ENCODE assay signal across 31 cellular contexts in the genomic region with DNA sequence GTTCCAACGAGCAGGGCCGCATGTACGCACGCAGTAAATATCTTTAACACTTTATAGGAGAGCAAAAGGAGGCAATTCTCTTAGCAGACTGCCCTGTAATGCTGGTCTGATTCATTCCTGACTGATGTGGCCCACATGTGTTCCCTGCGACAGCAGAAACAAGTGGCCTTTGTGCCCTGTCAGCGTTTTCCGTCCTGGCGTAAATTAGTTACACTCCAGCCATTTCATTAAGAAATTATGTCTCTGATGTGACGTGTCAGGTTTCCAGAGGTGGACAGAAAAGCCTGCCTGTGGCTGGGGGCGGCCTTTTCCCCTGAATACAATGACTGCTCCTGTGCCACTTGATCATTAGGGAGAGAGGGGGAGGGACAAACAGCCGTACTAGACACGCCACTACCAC.
DNase-seq lines count a peak whose midpoint lies in the region; ATAC-seq, FAIRE-seq and TF ChIP-seq lines count a peak whose summit lies in the region.
"Had no signal": no experiment of that assay in that cellular context is flagged by ENCODE, and none has a peak within 500 bp of the region (broad histone marks: within the 10 kb centered on the region; RNA-seq: fewer than 3 reads in every experiment).

No MANE protein-coding gene starts in this region.

- peak overlapping the region; percentile 32; the same call in 1 of the 2 replicates for H3K4me2 ChIP-seq in HepG2 (ENCODE audit: low read depth, low read length)
- no peak overlapping the region for H3K4me2 ChIP-seq in H1 (ENCODE audit: insufficient read depth in 1 of 2, low read depth in 2 of 2, low read length in 2 of 2)
- no peak overlapping the region for H3K4me2 ChIP-seq in OCI-LY7 (ENCODE audit: low read length)

- TF ChIP-seq POLR2A in HepG2 (IDR thresholded peaks at IDR 0.05; ENCODE audit: insufficient read depth in 1 of 2, low read depth in 2 of 2, low read length in 2 of 2): no peak
- no peak for TF ChIP-seq POLR2A in right lobe of liver (IDR thresholded peaks at IDR 0.05)
- TF ChIP-seq POLR2A in H1 (IDR thresholded peaks at IDR 0.05; ENCODE audit: control extremely low read depth in 1 of 2, low read depth in 2 of 2, low read length in 2 of 2): no peak

- peaks cover 39% of the 10 kb centered on the region for H3K4me1 Mint-ChIP-seq in nephron progenitor cell
- peaks cover 26% of the 10 kb centered on the region for H3K4me1 Mint-ChIP-seq in WTC11

- H3K79me1 ChIP-seq in H1 (ENCODE audit: low read depth, low read length): no peaks in the 10 kb centered on the region

- no TSS peak for BruUV-seq in HepG2 (replicated peaks; lab: Mats Ljungman, UMichigan)
- BruUV-seq in OCI-LY7 (replicated peaks; lab: Mats Ljungman, UMichigan): no TSS peak

- no peak overlapping the region for H3K27ac ChIP-seq in HepG2 (ENCODE audit: extremely low read length, insufficient read depth, low read length)
- H3K27ac ChIP-seq in right lobe of liver: no peak overlapping the region
- H3K27ac ChIP-seq in H1 (ENCODE audit: low read depth, low read length): no peak overlapping the region
- no peak overlapping the region for H3K27ac ChIP-seq in OCI-LY7 (ENCODE audit: low read depth, low read length, poor library complexity, severe bottlenecking)
- H3K27ac ChIP-seq: esophagus squamous epithelium, gastroesophageal sphincter, suprapubic skin had no signal

- H3K23me2 ChIP-seq in H1 (ENCODE audit: low read depth, low read length): no peaks in the 10 kb centered on the region

- H3K4me1 ChIP-seq in HepG2 (ENCODE audit: insufficient read depth, low read length): 0 out of 2 replicates have a peak, but pooled peaks cover 7% of the 10 kb centered on the region
- peaks cover 0 to 10% (median 0%) of the 10 kb centered on the region in 4 donors for H3K4me1 ChIP-seq in right lobe of liver
- H3K4me1 ChIP-seq in H1 (replicated peaks in 1 of 4; ENCODE audit: control insufficient read depth in 3 of 4, insufficient read depth in 4 of 4, low read length in 3 of 4): peaks cover 0 to 6% (median 3%) of the 10 kb centered on the region in 4 experiments; a peak in 3 of 7 replicates
- no peaks in the 10 kb centered on the region for H3K4me1 ChIP-seq in OCI-LY7 (ENCODE audit: insufficient read depth, low read length, poor library complexity, severe bottlenecking)
- H3K4me1 ChIP-seq: gastroesophageal sphincter, suprapubic skin had no signal

- H3K27ac Mint-ChIP-seq in nephron progenitor cell (no peak overlapping the region), WTC11 (no peak overlapping the region)
- H3K27ac Mint-ChIP-seq: activated T-cell treated with anti-CD3 and anti-CD28 coated beads, Interleukin-2, amount 50 U/mL, for 24 hours; B cell; CD8-positive, alpha-beta memory T cell; immature natural killer cell; natural killer cell; T-helper 2 cell treated with Interferon-gamma antibody and Interleukin-4, amounts not matched to agents 5 μg/mL and 100 μg/mL, for 36 hours had no signal

- no peak overlapping the region for H4K8ac ChIP-seq in H1 (ENCODE audit: extremely low read depth, insufficient read depth, low read length)

- H3K9me3 ChIP-seq in HepG2 (ENCODE audit: low read length): no peaks in the 10 kb centered on the region
- no peaks in the 10 kb centered on the region for H3K9me3 ChIP-seq in right lobe of liver
- H3K9me3 ChIP-seq in H1 (ENCODE audit: insufficient read depth in 2 of 2, low read depth in 1 of 2, low read length in 1 of 2): no peaks in the 10 kb centered on the region
- no peaks in the 10 kb centered on the region for H3K9me3 ChIP-seq in OCI-LY7 (ENCODE audit: low read length)
- H3K9me3 ChIP-seq: esophagus squamous epithelium, gastroesophageal sphincter, suprapubic skin had no signal

- FAIRE-seq in HepG2 (lab: Jason Lieb, UNC) (no peak), H1 (lab: Jason Lieb, UNC) (no peak)
- FAIRE-seq: G401.6, HTR-8/SVneo, urothelium cell line had no signal

- no peak overlapping the region for H3K4ac ChIP-seq in H1 (replicated peaks; ENCODE audit: insufficient read length, low read depth, low read length)

- H3K9ac ChIP-seq in HepG2 (ENCODE audit: insufficient read depth, low read depth, low read length): no peak overlapping the region
- no peak overlapping the region for H3K9ac ChIP-seq in H1 (replicated peaks in 1 of 4; ENCODE audit: extremely low read depth in 1 of 4, low read depth in 3 of 4, low read length in 3 of 4)

- no peak overlapping the region for H3K14ac ChIP-seq in H1 (ENCODE audit: insufficient read length)

- no peak overlapping the region for H2BK120ac ChIP-seq in H1 (replicated peaks; ENCODE audit: low read depth, low read length)

- H3K56ac ChIP-seq in H1 (replicated peaks; ENCODE audit: insufficient read length, low read depth, low read length): no peak overlapping the region

- H2BK15ac ChIP-seq in H1 (ENCODE audit: low read length): 0 out of 2 replicates have a peak overlapping the region, but pooled peaks have one; percentile 16

- H4K91ac ChIP-seq in H1 (replicated peaks; ENCODE audit: insufficient read length, low read length): no peak overlapping the region

- no peak for TF ChIP-seq CTCF in HepG2 (CRISPR knock-in tag; IDR thresholded peaks at IDR 0.05)
- TF ChIP-seq CTCF in right lobe of liver (IDR thresholded peaks at IDR 0.05): no peak
- no peak for TF ChIP-seq CTCF in H1 (IDR thresholded peaks at IDR 0.05; ENCODE audit: control extremely low read depth in 1 of 3, insufficient read depth in 1 of 3, low read depth in 1 of 3, low read length in 3 of 3)
- TF ChIP-seq CTCF in nephron progenitor cell (IDR thresholded peaks at IDR 0.05): no peak
- TF ChIP-seq CTCF in WTC11 (IDR thresholded peaks at IDR 0.05): no peak
- no peak for TF ChIP-seq CTCF in OCI-LY7 (conservative IDR thresholded peaks at IDR 0.05; ENCODE audit: low read length)

- H2BK12ac ChIP-seq in H1 (ENCODE audit: low read depth, low read length): no peak overlapping the region

- H4K5ac ChIP-seq in H1 (ENCODE audit: insufficient read length, low read depth, low read length): no peak overlapping the region

- ATAC-seq in HepG2 (no peak; the same call in 2 of the 3 replicates), right lobe of liver (no peak), HG03342 (IDR thresholded peaks at IDR 0.05; ENCODE audit: unreplicated experiment) (no peak), WTC11 (no peak)
- ATAC-seq: gastroesophageal sphincter, left ventricle myocardium superior, natural killer cell, sciatic nerve had no signal

- in situ Hi-C loops in HepG2 (cut with HindIII; ENCODE audit: extremely low pct_ligation_motif_present, low pct_unique_long_range_greater_than_20kb): no loop called here

- H3K79me2 ChIP-seq in HepG2 (ENCODE audit: insufficient read depth, low read length) (no peaks in the 10 kb centered on the region), H1 (ENCODE audit: control insufficient read depth in 1 of 2, insufficient read depth in 2 of 2, low read length in 2 of 2) (no peaks in the 10 kb centered on the region), OCI-LY7 (ENCODE audit: insufficient read depth, low read depth, low read length) (no peaks in the 10 kb centered on the region)

- H3K27me3 ChIP-seq in HepG2 (ENCODE audit: control insufficient read depth in 1 of 2, insufficient read depth in 2 of 2, low read length in 2 of 2) (no peaks in the 10 kb centered on the region), right lobe of liver (no peaks in the 10 kb centered on the region), H1 (replicated peaks in 1 of 4; ENCODE audit: control insufficient read depth in 3 of 4, extremely low read depth in 1 of 4, insufficient read depth in 3 of 4, low read length in 3 of 4) (no peaks in the 10 kb centered on the region)
- H3K27me3 ChIP-seq: esophagus squamous epithelium, gastroesophageal sphincter, suprapubic skin had no signal

- WGBS in HepG2 (ENCODE audit: low lambda C conversion rate): 0% methylated on average over 4 of the region's 12 CpGs
- WGBS in right lobe of liver (ENCODE audit: insufficient coverage, low coverage, low lambda C conversion rate, missing lambda C conversion rate): 78% methylated on average over 8 of the region's 12 CpGs
- WGBS in H1 (ENCODE audit: extremely low coverage in 1 of 2, insufficient coverage in 1 of 2, insufficient read length in 1 of 2, insufficient replicate concordance in 2 of 2, low coverage in 1 of 2, low lambda C conversion rate in 2 of 2, missing lambda C conversion rate in 1 of 2), 2 experiments: 76% methylated on average over 11 of the region's 12 CpGs; no CpG with 5 or more reads in 1 of the 2 experiments

- H3K36me3 Mint-ChIP-seq in nephron progenitor cell (ENCODE audit: low read depth) (no peaks in the 10 kb centered on the region), WTC11 (no peaks in the 10 kb centered on the region)
- H3K36me3 Mint-ChIP-seq: CD8-positive, alpha-beta memory T cell; immature natural killer cell; natural killer cell had no signal

- no peak overlapping the region for H3K18ac ChIP-seq in H1 (ENCODE audit: extremely low read depth, low read length)

- TF ChIP-seq RAD21 in HepG2 (CRISPR knock-in tag; IDR thresholded peaks at IDR 0.05) (no peak), H1 (IDR thresholded peaks at IDR 0.05 in 1 of 2, conservative IDR thresholded peaks at IDR 0.05 in 1 of 2; ENCODE audit: low read depth in 2 of 2, low read length in 2 of 2) (no peak)

- H2BK5ac ChIP-seq in H1 (ENCODE audit: low read depth, low read length): no peak overlapping the region

- H3K23ac ChIP-seq in H1 (ENCODE audit: insufficient read length): no peak overlapping the region

- H3K9me2 ChIP-seq in OCI-LY7 (ENCODE audit: insufficient read depth, low read length): no peaks in the 10 kb centered on the region

- DNase-seq in HepG2 (ENCODE audit: low spot score) (no peak), right lobe of liver (no peak), H1 (ENCODE audit: low read depth in 1 of 2, low spot score in 2 of 2) (no peak), nephron progenitor cell (peak; percentile 22), WTC11 (ENCODE audit: low spot score) (no peak), OCI-LY7 (ENCODE audit: low spot score) (no peak), NCI-H446 (lab: John Stamatoyannopoulos, UW) (no peak)
- DNase-seq: activated CD4-positive, alpha-beta T cell treated with anti-CD3 and anti-CD28 coated beads for 48 hours; activated T-cell treated with anti-CD3 and anti-CD28 coated beads, Interleukin-2, amount 50 U/mL, for 24 hours; CD8-positive, alpha-beta memory T cell; dermis blood vessel endothelial cell; DMS53; esophagus squamous epithelium; HCEC 1CT; immature natural killer cell; left ventricle myocardium superior; natural killer cell; NCI-H1417; NCI-H2029 treated with DMSO at 0.1 percent for 48 hours; NCI-H82; stimulated activated naive CD4-positive, alpha-beta T cell had no signal

- H3K36me3 ChIP-seq in HepG2 (replicated peaks in 1 of 2; ENCODE audit: control insufficient read depth in 1 of 2, insufficient read depth in 2 of 2, low read length in 2 of 2) (no peaks in the 10 kb centered on the region), right lobe of liver (no peaks in the 10 kb centered on the region), H1 (ENCODE audit: control insufficient read depth in 2 of 4, insufficient read depth in 4 of 4, low read length in 3 of 4) (no peaks in the 10 kb centered on the region), OCI-LY7 (ENCODE audit: insufficient read depth, low read length) (no peaks in the 10 kb centered on the region)
- H3K36me3 ChIP-seq: esophagus squamous epithelium, gastroesophageal sphincter, suprapubic skin had no signal

- CTCF ChIA-PET in HepG2 (lab: Yijun Ruan, JAX; ENCODE audit: low intra/inter-chr PET ratio, low total read pairs): no interaction called here
- CTCF ChIA-PET in H1 (lab: Charles Lee; ENCODE audit: partially characterized antibody): no interaction called here
- CTCF ChIA-PET in WTC11 (lab: Charles Lee): interaction anchor here (1.2 kb wide), 1 partner anchor 301 kb away, joined by 3 read pairs; no protein-coding TSS in a partner anchor
- CTCF ChIA-PET in OCI-LY7 (lab: Charles Lee; ENCODE audit: unreplicated experiment): no interaction called here

- intact Hi-C loops in HepG2 (cut with micrococcal nuclease; ENCODE audit: unreplicated experiment): no loop called here
- intact Hi-C loops in right lobe of liver (cut with DNase I): no loop called here
- intact Hi-C loops in OCI-LY7 (cut with micrococcal nuclease; ENCODE audit: unreplicated experiment): no loop called here

- H4K20me1 ChIP-seq in HepG2 (ENCODE audit: insufficient read depth, low read length) (no peaks in the 10 kb centered on the region), H1 (replicated peaks in 1 of 2; ENCODE audit: control insufficient read depth in 1 of 2, insufficient read depth in 2 of 2, low read length in 2 of 2) (no peaks in the 10 kb centered on the region), OCI-LY7 (ENCODE audit: insufficient read depth, low read length) (no peaks in the 10 kb centered on the region)

- POLR2A ChIA-PET in HepG2 (lab: Yijun Ruan, JAX): no interaction called here
- POLR2A ChIA-PET in H1 (lab: Charles Lee; ENCODE audit: partially characterized antibody): no interaction called here
- POLR2A ChIA-PET in WTC11 (lab: Charles Lee): no interaction called here
- POLR2A ChIA-PET in OCI-LY7 (lab: Charles Lee): no interaction called here

- H2AK5ac ChIP-seq in H1 (ENCODE audit: low read depth, low read length): no peak overlapping the region

- H3K4me3 Mint-ChIP-seq in nephron progenitor cell (no peak overlapping the region), WTC11 (no peak overlapping the region)
- H3K4me3 Mint-ChIP-seq: activated T-cell treated with anti-CD3 and anti-CD28 coated beads, Interleukin-2, amount 50 U/mL, for 24 hours; B cell; CD8-positive, alpha-beta memory T cell; central memory CD8-positive, alpha-beta T cell; immature natural killer cell; natural killer cell; T-helper 2 cell treated with Interferon-gamma antibody and Interleukin-4, amounts not matched to agents 5 μg/mL and 100 μg/mL, for 36 hours had no signal

- H3K27me3 Mint-ChIP-seq in nephron progenitor cell (ENCODE audit: low read depth, poor library complexity) (peaks cover 7% of the 10 kb centered on the region), WTC11 (ENCODE audit: low read depth) (no peaks in the 10 kb centered on the region)
- H3K27me3 Mint-ChIP-seq: central memory CD8-positive, alpha-beta T cell had no signal

- no peak overlapping the region for H2BK20ac ChIP-seq in H1 (ENCODE audit: low read length)

- H2AFZ ChIP-seq in HepG2 (ENCODE audit: low read length) (no peak overlapping the region), H1 (ENCODE audit: low read length) (no peak overlapping the region), OCI-LY7 (ENCODE audit: low read length) (no peak overlapping the region)

- H3K9me3 Mint-ChIP-seq in nephron progenitor cell (peaks cover 30% of the 10 kb centered on the region), WTC11 (no peaks in the 10 kb centered on the region)
- H3K9me3 Mint-ChIP-seq: activated T-cell treated with anti-CD3 and anti-CD28 coated beads, Interleukin-2, amount 50 U/mL, for 24 hours; CD8-positive, alpha-beta memory T cell; central memory CD8-positive, alpha-beta T cell; immature natural killer cell; natural killer cell; T-helper 2 cell treated with Interferon-gamma antibody and Interleukin-4, amounts not matched to agents 5 μg/mL and 100 μg/mL, for 36 hours had no signal

- no peak overlapping the region for H3K4me3 ChIP-seq in HepG2 (replicated peaks in 1 of 3; ENCODE audit: insufficient read depth in 1 of 3, low read depth in 2 of 3, low read length in 3 of 3)
- H3K4me3 ChIP-seq in right lobe of liver: no peak overlapping the region
- H3K4me3 ChIP-seq in H1 (ENCODE audit: extremely low read depth in 1 of 4, insufficient read depth in 2 of 4, low read depth in 3 of 4, low read length in 4 of 4): no peak overlapping the region
- H3K4me3 ChIP-seq in OCI-LY7 (ENCODE audit: low read depth, low read length, poor library complexity, severe bottlenecking): no peak overlapping the region
- H3K4me3 ChIP-seq: esophagus squamous epithelium, gastroesophageal sphincter, suprapubic skin had no signal

- TF ChIP-seq EP300 in HepG2 (IDR thresholded peaks at IDR 0.05; ENCODE audit: low read depth in 2 of 2, low read length in 2 of 2) (no peak), HepG2 (CRISPR knock-in tag; IDR thresholded peaks at IDR 0.05; ENCODE audit: borderline replicate concordance) (no peak), H1 (IDR thresholded peaks at IDR 0.05; ENCODE audit: borderline replicate concordance in 1 of 2, low read depth in 2 of 2, low read length in 2 of 2) (no peak)
